8 cellular contexts compared by ENCODE assay signal in genomic region chr18:9914584-9915290, GRCh38. TPM values are rescaled to one million over a fixed set of nuclear protein-coding genes. Genes with fewer than 3 reads are reported as not detected.
DNase-seq lines count a peak whose midpoint lies in the region; ATAC-seq and TF ChIP-seq lines count a peak whose summit lies in the region.

No MANE protein-coding gene starts in this region.

- H3K27me3 ChIP-seq in heart left ventricle (no peaks in the 10 kb centered on the region), prostate gland (replicated peaks; ENCODE audit: insufficient read depth) (no peaks in the 10 kb centered on the region)

- WGBS in heart left ventricle, 4 donors = 0 to 1% (median 1%) methylated on average over 21 to 77 of the region's 77 CpGs
- WGBS in prostate gland = under 1% methylated on average over 75 of the region's 77 CpGs

- H3K27ac ChIP-seq in heart left ventricle (peak overlapping the region; percentile 99 to 100 (median 99)), prostate gland (peak overlapping the region; percentile 99 to 100)

- H3K4me3 ChIP-seq in heart left ventricle = peak overlapping the region; percentile 71 to 98 (median 94)
- H3K4me3 ChIP-seq in prostate gland = peak overlapping the region; percentile 88 to 96

- H3K36me3 ChIP-seq in heart left ventricle (no peaks in the 10 kb centered on the region), prostate gland (no peaks in the 10 kb centered on the region)

- DNase-seq in Calu3 (peak; percentile 92), HuH-7 (ENCODE audit: low spot score) (peak; percentile 32), SKM-1 (lab: John Stamatoyannopoulos, UW; ENCODE audit: unreplicated experiment) (peak; percentile 48), heart left ventricle (peak; percentile 57 to 86 (median 77)), prostate gland (ENCODE audit: low spot score) (peak; percentile 71), ureter (ENCODE audit: low spot score) (peak; percentile 70)
- DNase-seq in activated naive CD4-positive, alpha-beta T cell treated with anti-CD3 and anti-CD28 coated beads, Interleukin-2, amount 50 U/mL, for 72 hours (ENCODE audit: low spot score in 2 of 2) = peak; percentile 77 to 92

- peaks cover 3% of the 10 kb centered on the region for H3K27me3 Mint-ChIP-seq in Calu3 (ENCODE audit: unreplicated experiment)

- H3K4me3 Mint-ChIP-seq in Calu3 (ENCODE audit: low read depth, unreplicated experiment) = peak overlapping the region; percentile 86

- peak overlapping the region; percentile 93 for H3K27ac Mint-ChIP-seq in Calu3 (ENCODE audit: unreplicated experiment)
- H3K27ac Mint-ChIP-seq in activated naive CD4-positive, alpha-beta T cell treated with anti-CD3 and anti-CD28 coated beads, Interleukin-2, amount 50 U/mL, for 72 hours = peak overlapping the region; percentile 95

- TF ChIP-seq CTCF in Calu3 (IDR thresholded peaks at IDR 0.05; ENCODE audit: unreplicated experiment) (no peak), heart left ventricle (IDR thresholded peaks at IDR 0.05) (no peak), prostate gland (IDR thresholded peaks at IDR 0.05) (no peak)

- intact Hi-C loops in Calu3 (cut with micrococcal nuclease; ENCODE audit: unreplicated experiment) = loop anchor here (5.0 kb wide), 1 partner anchor 87 kb away; no protein-coding TSS in a partner anchor
- intact Hi-C loops in heart left ventricle (cut with DNase I) = loop anchor here in 7 of 10 donors (5.0 to 10.0 kb wide), 12 partner anchors 37 to 613 kb away; partner anchors contain the start of genes RAB31 (in 2 of the 7), NAPG (in 1 of the 7) and PPP4R1 (in 1 of the 7)
- intact Hi-C loops in prostate gland (cut with DNase I) = loop anchor here (2.0 to 10.0 kb wide), 4 partner anchors 60 to 580 kb away; partner anchors contain the start of genes RAB31 and TWSG1

- no TSS peak for BruUV-seq in Calu3 (replicated peaks; lab: Mats Ljungman, UMichigan)

- H3K9me3 Mint-ChIP-seq in Calu3 (ENCODE audit: low read depth, unreplicated experiment) = peaks cover 2% of the 10 kb centered on the region
- H3K9me3 Mint-ChIP-seq in activated naive CD4-positive, alpha-beta T cell treated with anti-CD3 and anti-CD28 coated beads, Interleukin-2, amount 50 U/mL, for 72 hours = peaks cover 0 to 7% of the 10 kb centered on the region in 2 donors

- no peak for TF ChIP-seq POLR2A in heart left ventricle (IDR thresholded peaks at IDR 0.05)
- TF ChIP-seq POLR2A in prostate gland (IDR thresholded peaks at IDR 0.05) = peak; percentile 19

- H3K9me3 ChIP-seq in heart left ventricle = no peaks in the 10 kb centered on the region
- H3K9me3 ChIP-seq in prostate gland = no peaks in the 10 kb centered on the region

- CTCF ChIA-PET in Calu3 (lab: Charles Lee) = no interaction called here

- H3K4me1 ChIP-seq in heart left ventricle (peaks cover 0 to 51% (median 46%) of the 10 kb centered on the region in 12 donors), prostate gland (replicated peaks) (peaks cover 5% of the 10 kb centered on the region)

- H3K4me1 Mint-ChIP-seq in Calu3 (ENCODE audit: low read depth, unreplicated experiment) = peaks cover 15% of the 10 kb centered on the region

- peak; percentile 30 for ATAC-seq in GM21447 (IDR thresholded peaks at IDR 0.05; ENCODE audit: unreplicated experiment)
- ATAC-seq in activated naive CD4-positive, alpha-beta T cell treated with anti-CD3 and anti-CD28 coated beads, Interleukin-2, amount 50 U/mL, for 72 hours = peak; percentile 42 to 52
- ATAC-seq in heart left ventricle = peak in 3 of 4 donors; percentile 8 to 40 (median 37)

- H3K36me3 Mint-ChIP-seq in Calu3 (ENCODE audit: insufficient read depth, unreplicated experiment) = peaks cover 39% of the 10 kb centered on the region
- H3K36me3 Mint-ChIP-seq in activated naive CD4-positive, alpha-beta T cell treated with anti-CD3 and anti-CD28 coated beads, Interleukin-2, amount 50 U/mL, for 72 hours = peaks cover 12 to 29% of the 10 kb centered on the region in 2 donors

RNA-seq across cellular contexts. Expression of gene VAPA, which starts 0.9 kb away (rescaled TPM):
- total RNA-seq in Calu3 (2022) = 196 and 227 TPM in 2 replicates
- 100 to 1,000 TPM; 162 to 201 TPM for total RNA-seq in activated naive CD4-positive, alpha-beta T cell treated with anti-CD3 and anti-CD28 coated beads, Interleukin-2, amount 50 U/mL, for 72 hours
- 100 to 1,000 TPM; 186 to 289 (median 219) TPM for total RNA-seq in heart left ventricle
- 100 to 1,000 TPM; 107 to 186 TPM for polyA plus RNA-seq in heart left ventricle
- total RNA-seq in prostate gland = 100 to 1,000 TPM; 140 to 183 TPM
- total RNA-seq in ureter = 249 TPM

RNA-seq across cellular contexts. Expression of gene TXNDC2, which starts 29.0 kb away (rescaled TPM):
- total RNA-seq in Calu3 (2022) (not detected in 2 replicates), heart left ventricle (not detected), prostate gland (1 to 10 TPM in 1 of 2 donors, not detected in 1; 3.6 TPM), ureter (0.21 TPM)
- total RNA-seq in activated naive CD4-positive, alpha-beta T cell treated with anti-CD3 and anti-CD28 coated beads, Interleukin-2, amount 50 U/mL, for 72 hours = not detected
- polyA plus RNA-seq in heart left ventricle = under 1 TPM in 1 of 2 donors, not detected in 1; 0.03 TPM

Comparison
In these comparisons a context has a peak if more than half of its experiments do, and no peak if none do; other contexts are left out.
1. Peak in every context shown above with its lines: DNase-seq, ATAC-seq, H3K4me3 ChIP-seq and H3K27ac ChIP-seq.
2. DNase-seq: peak in every context shown above with its lines; median percentile 92 in Calu3; 84 in activated naive CD4-positive, alpha-beta T cell treated with anti-CD3 and anti-CD28 coated beads, Interleukin-2, amount 50 U/mL, for 72 hours; 77 in heart left ventricle; 71 in prostate gland; 70 in ureter; 48 in SKM-1; 32 in HuH-7.